ENCODE assay signal across 15 cellular contexts in the genomic region with DNA sequence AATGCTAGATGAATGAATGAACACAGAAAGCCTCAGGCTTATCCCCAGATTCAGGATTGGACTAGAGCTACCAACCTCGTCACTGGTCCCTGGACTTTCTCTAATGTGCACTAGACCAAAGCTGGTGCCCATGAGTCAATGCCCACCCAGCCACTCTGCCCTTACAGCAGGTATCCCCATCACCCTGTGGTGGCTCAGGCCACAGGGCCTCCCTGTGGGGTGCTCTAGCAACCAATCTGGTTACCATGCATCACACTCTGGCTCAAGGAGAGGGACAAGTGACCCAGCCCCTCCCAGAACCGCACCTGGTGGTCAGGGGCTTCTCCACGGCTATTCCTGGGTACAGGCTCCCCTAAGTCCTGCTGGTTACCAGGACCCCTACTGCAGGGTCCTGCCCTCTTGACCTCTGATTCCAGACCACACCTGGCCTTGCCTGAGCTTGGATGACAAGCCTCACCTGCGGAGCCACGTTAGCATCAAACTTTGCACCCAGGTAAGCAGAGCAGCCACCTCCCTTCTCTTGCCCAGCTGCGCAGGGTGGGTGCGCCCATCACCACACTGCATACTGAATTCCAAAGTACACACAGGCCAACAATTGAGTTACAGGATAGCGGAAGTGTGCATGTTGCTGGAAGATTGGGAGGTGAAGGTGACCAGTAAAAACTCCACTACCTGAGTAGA.
DNase-seq lines count a peak whose midpoint lies in the region; ATAC-seq and TF ChIP-seq lines count a peak whose summit lies in the region.
"Had no signal": no experiment of that assay in that cellular context is flagged by ENCODE, and none has a peak within 500 bp of the region (broad histone marks: within the 10 kb centered on the region; RNA-seq: fewer than 3 reads in every experiment).

No MANE protein-coding gene starts in this region.

- H3K4me3 ChIP-seq in CD4-positive, CD25-positive, alpha-beta regulatory T cell (ENCODE audit: low read depth, low read length), result no peak overlapping the region
- H3K4me3 ChIP-seq in colonic mucosa (no peak overlapping the region), neuronal stem cell (ENCODE audit: low read length in 2 of 2) (no peak overlapping the region), mammary epithelial cell (replicated peaks in 1 of 3; ENCODE audit: insufficient read depth in 1 of 3, low read depth in 2 of 3, low read length in 3 of 3) (no peak overlapping the region)
- H3K4me3 ChIP-seq: BLaER1, GM23248 had no signal

- no peaks in the 10 kb centered on the region for H3K27me3 Mint-ChIP-seq in CD4-positive, CD25-positive, alpha-beta regulatory T cell

- peak overlapping the region; percentile 16 for H4K91ac ChIP-seq in neuronal stem cell (ENCODE audit: low read depth, low read length, poor library complexity)

- H3K18ac ChIP-seq in neuronal stem cell (ENCODE audit: low read length), result peak overlapping the region; percentile 56

- no peaks in the 10 kb centered on the region for H4K20me1 ChIP-seq in mammary epithelial cell (ENCODE audit: insufficient read depth, low read length)

- H3K4me1 ChIP-seq in CD4-positive, CD25-positive, alpha-beta regulatory T cell (ENCODE audit: control insufficient read depth, insufficient read depth, low read length, poor library complexity, severe bottlenecking), result peaks cover 5% of the 10 kb centered on the region
- H3K4me1 ChIP-seq in colonic mucosa, result no peaks in the 10 kb centered on the region
- no peaks in the 10 kb centered on the region for H3K4me1 ChIP-seq in neuronal stem cell (ENCODE audit: control insufficient read depth in 2 of 2, insufficient read depth in 1 of 2, low read depth in 1 of 2, low read length in 2 of 2)
- no peaks in the 10 kb centered on the region for H3K4me1 ChIP-seq in mammary epithelial cell (ENCODE audit: insufficient read depth, low read length)
- H3K4me1 ChIP-seq: BLaER1 had no signal

- intact Hi-C loops in colonic mucosa (cut with DNase I) (no loop called here), left colon (cut with DNase I, micrococcal nuclease) (no loop called here), mammary epithelial cell (cut with micrococcal nuclease) (no loop called here)

- H3K79me1 ChIP-seq in neuronal stem cell (ENCODE audit: low read depth, low read length), result no peaks in the 10 kb centered on the region

- no peak overlapping the region for H2BK120ac ChIP-seq in neuronal stem cell (ENCODE audit: low read depth, low read length)

- H2BK5ac ChIP-seq in neuronal stem cell (ENCODE audit: low read length), result no peak overlapping the region

- no peak overlapping the region for H3K4ac ChIP-seq in neuronal stem cell (ENCODE audit: low read length)

- H3K4me2 ChIP-seq in neuronal stem cell (ENCODE audit: insufficient read depth, low read length, poor library complexity, severe bottlenecking) (no peak overlapping the region), mammary epithelial cell (ENCODE audit: insufficient read depth, low read depth, low read length) (no peak overlapping the region)
- H3K4me2 ChIP-seq: BLaER1 had no signal

- no peak overlapping the region for H3K27ac ChIP-seq in CD4-positive, CD25-positive, alpha-beta regulatory T cell (ENCODE audit: insufficient read depth, low read length, poor library complexity, severe bottlenecking)
- H3K27ac ChIP-seq in colonic mucosa (no peak overlapping the region), neuronal stem cell (replicated peaks; ENCODE audit: low read length) (no peak overlapping the region), mammary epithelial cell (ENCODE audit: insufficient read depth, low read depth, low read length) (no peak overlapping the region)
- H3K27ac ChIP-seq: BLaER1, GM23248 had no signal

- H3K36me3 Mint-ChIP-seq in CD4-positive, CD25-positive, alpha-beta regulatory T cell, result peaks cover 2% of the 10 kb centered on the region

- H3K9ac ChIP-seq in colonic mucosa (ENCODE audit: low read depth in 2 of 2, low read length in 2 of 2) (no peak overlapping the region), neuronal stem cell (ENCODE audit: low read depth, low read length, poor library complexity) (no peak overlapping the region), mammary epithelial cell (ENCODE audit: insufficient read depth, low read length) (no peak overlapping the region)
- H3K9ac ChIP-seq: BLaER1, GM23248 had no signal

- dilution Hi-C loops in mammary epithelial cell (cut with HindIII; ENCODE audit: low sequenced_read_pairs), result no loop called here

- in situ Hi-C loops in mammary epithelial cell (cut with MboI; ENCODE audit: low sequenced_read_pairs in 2 of 2), result no loop called here

- peak overlapping the region; percentile 9 for H3K14ac ChIP-seq in neuronal stem cell (ENCODE audit: low read length)

- H2BK15ac ChIP-seq in neuronal stem cell (ENCODE audit: low read length), result no peak overlapping the region

- CTCF ChIA-PET in mammary epithelial cell (lab: Charles Lee; ENCODE audit: low non-redundant PET), result no interaction called here

- no CpG with 5 or more reads among the region's 8 CpGs for WGBS in neuronal stem cell (ENCODE audit: extremely low coverage in 2 of 2, insufficient read length in 2 of 2, insufficient replicate concordance in 1 of 2), 2 donors
- WGBS in mammary epithelial cell (ENCODE audit: low coverage, missing lambda C conversion rate), result 56% methylated on average over 5 of the region's 8 CpGs

- H2AFZ ChIP-seq in neuronal stem cell (ENCODE audit: low read length) (no peak overlapping the region), mammary epithelial cell (ENCODE audit: low read depth, low read length) (no peak overlapping the region)
- H2AFZ ChIP-seq: GM23248 had no signal

- H4K8ac ChIP-seq in neuronal stem cell (ENCODE audit: low read depth, low read length), result no peak overlapping the region

- TF ChIP-seq CTCF in colonic mucosa (IDR thresholded peaks at IDR 0.05) (no peak), mammary epithelial cell (conservative IDR thresholded peaks at IDR 0.05 in 1 of 2, IDR thresholded peaks at IDR 0.05 in 1 of 2; ENCODE audit: extremely low read depth in 1 of 2, insufficient read depth in 1 of 2, low read depth in 1 of 2, low read length in 2 of 2) (no peak)

- no peaks in the 10 kb centered on the region for H3K36me3 ChIP-seq in CD4-positive, CD25-positive, alpha-beta regulatory T cell (ENCODE audit: control insufficient read depth, insufficient read depth, low read length)
- no peaks in the 10 kb centered on the region for H3K36me3 ChIP-seq in colonic mucosa
- no peaks in the 10 kb centered on the region for H3K36me3 ChIP-seq in neuronal stem cell (replicated peaks in 1 of 2; ENCODE audit: control insufficient read depth in 2 of 2, insufficient read depth in 2 of 2, low read length in 2 of 2)
- no peaks in the 10 kb centered on the region for H3K36me3 ChIP-seq in mammary epithelial cell (ENCODE audit: insufficient read depth, low read length)

- no peak overlapping the region for H2BK12ac ChIP-seq in neuronal stem cell (ENCODE audit: low read length)

- peaks cover 13 to 38% (median 22%) of the 10 kb centered on the region in 4 donors for H3K4me1 Mint-ChIP-seq in CD4-positive, CD25-positive, alpha-beta regulatory T cell

- H3K9me3 Mint-ChIP-seq in CD4-positive, CD25-positive, alpha-beta regulatory T cell, result peaks cover 0 to 8% (median 3%) of the 10 kb centered on the region in 7 donors

- peak overlapping the region; percentile 16 for H3K23ac ChIP-seq in neuronal stem cell (ENCODE audit: low read depth, low read length, poor library complexity)

- peak overlapping the region in 2 of 3 donors; percentile 33 to 52 for H3K27ac Mint-ChIP-seq in CD4-positive, CD25-positive, alpha-beta regulatory T cell

- H3K4me3 Mint-ChIP-seq in CD4-positive, CD25-positive, alpha-beta regulatory T cell, result no peak overlapping the region

- DNase-seq in CD4-positive, CD25-positive, alpha-beta regulatory T cell, result no peak
- DNase-seq in colonic mucosa (peak; percentile 51), left colon (peak in 1 of 2 donors; percentile 21), neuronal stem cell (ENCODE audit: low spot score) (no peak), mammary epithelial cell (no peak), NCI-H1694 treated with DMSO at 0.1 percent for 48 hours (lab: John Stamatoyannopoulos, UW) (no peak)
- DNase-seq in effector CD8-positive, alpha-beta T cell (lab: John Stamatoyannopoulos, UW), result no peak
- DNase-seq: 8988T, AML-193, Calu3, DMS 273 treated with DMSO at 0.1 percent for 48 hours, GM23248 had no signal

- no TSS peak for BruUV-seq in mammary epithelial cell (replicated peaks; lab: Mats Ljungman, UMichigan)

- H3K27me3 ChIP-seq in CD4-positive, CD25-positive, alpha-beta regulatory T cell (ENCODE audit: control insufficient read depth, insufficient read depth, low read length), result no peaks in the 10 kb centered on the region
- no peaks in the 10 kb centered on the region for H3K27me3 ChIP-seq in colonic mucosa
- H3K27me3 ChIP-seq in neuronal stem cell (ENCODE audit: control insufficient read depth in 3 of 3, insufficient read depth in 3 of 3, low read depth in 1 of 3, low read length in 3 of 3), result no peaks in the 10 kb centered on the region
- H3K27me3 ChIP-seq in mammary epithelial cell (ENCODE audit: insufficient read depth, low read length), result no peaks in the 10 kb centered on the region
- H3K27me3 ChIP-seq: BLaER1 had no signal

- no peak for ATAC-seq in CD4-positive, CD25-positive, alpha-beta regulatory T cell (ENCODE audit: low read depth in 2 of 2)
- peak; percentile 99 for ATAC-seq in left colon
- ATAC-seq in GM21526 (IDR thresholded peaks at IDR 0.05; ENCODE audit: low FRiP score, unreplicated experiment), result no peak
- ATAC-seq: HCT116 had no signal

- H2AK5ac ChIP-seq in neuronal stem cell (ENCODE audit: low read depth, low read length), result no peak overlapping the region

- H3K9me3 ChIP-seq in CD4-positive, CD25-positive, alpha-beta regulatory T cell (ENCODE audit: control insufficient read depth in 2 of 2, low read length in 2 of 2), result no peaks in the 10 kb centered on the region
- no peaks in the 10 kb centered on the region for H3K9me3 ChIP-seq in colonic mucosa
- no peaks in the 10 kb centered on the region for H3K9me3 ChIP-seq in neuronal stem cell (replicated peaks in 1 of 2; ENCODE audit: control insufficient read depth in 2 of 2, insufficient read depth in 1 of 2, low read depth in 1 of 2, low read length in 2 of 2)
- no peaks in the 10 kb centered on the region for H3K9me3 ChIP-seq in mammary epithelial cell (replicated peaks; ENCODE audit: insufficient read depth, low read length)

- no peaks in the 10 kb centered on the region for H3K79me2 ChIP-seq in mammary epithelial cell (ENCODE audit: insufficient read depth, low read length)
